ENCODE assay signal across 9 cellular contexts in the genomic region with DNA sequence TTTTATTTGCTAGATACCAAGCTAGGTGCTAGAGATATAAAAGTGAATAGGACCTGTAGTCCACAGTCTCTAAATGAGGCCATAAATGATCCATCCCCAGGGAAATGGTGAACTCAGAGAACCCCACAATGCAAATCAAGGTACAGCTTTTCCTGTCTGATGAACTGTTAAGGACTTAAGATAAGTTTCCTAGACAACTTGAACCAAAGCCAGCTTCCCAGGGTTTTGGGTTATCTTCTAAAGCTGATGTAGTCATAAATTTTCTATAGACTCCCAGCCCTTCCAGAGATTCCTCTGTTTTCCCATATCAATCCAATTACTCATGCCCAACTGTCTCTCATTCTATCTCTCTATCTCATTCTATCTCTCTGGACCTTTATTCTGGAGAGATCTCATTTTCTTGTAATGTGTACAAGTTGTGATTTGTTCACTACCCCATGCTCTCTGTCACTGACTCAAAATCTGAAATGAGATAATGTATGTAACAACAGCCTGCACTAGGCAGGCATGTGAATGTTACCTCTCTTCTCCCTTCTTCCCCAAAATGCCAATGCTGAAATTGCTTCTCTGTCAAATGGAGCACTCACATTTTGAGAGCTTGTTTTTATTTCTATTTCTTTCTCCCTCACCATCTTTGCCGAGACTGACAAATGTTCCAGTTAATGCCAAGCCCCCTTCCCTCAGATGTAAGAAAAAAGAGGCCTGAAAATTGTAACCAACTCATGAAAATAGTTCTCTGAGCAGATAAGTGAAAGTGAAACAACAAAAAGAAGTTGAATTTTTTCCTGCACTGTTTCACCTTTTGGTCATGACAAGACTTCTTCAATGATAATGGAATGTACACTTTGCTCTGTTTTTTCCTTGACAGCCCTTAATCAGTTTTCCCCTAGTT.
A peak's percentile ranks its signal among the peaks of the same experiment; 100 is the strongest.
DNase-seq lines count a peak whose midpoint lies in the region; ATAC-seq and TF ChIP-seq lines count a peak whose summit lies in the region.
"Had no signal": no experiment of that assay in that cellular context is flagged by ENCODE, and none has a peak within 500 bp of the region (broad histone marks: within the 10 kb centered on the region; RNA-seq: fewer than 3 reads in every experiment).

No MANE protein-coding gene starts in this region.

- intact Hi-C loops in left lung (cut with DNase I) = no loop called here
- intact Hi-C loops in heart left ventricle (cut with DNase I) = no loop called here

- TF ChIP-seq POLR2A in heart left ventricle (IDR thresholded peaks at IDR 0.05) = no peak

- POLR2A ChIA-PET in RWPE1 (lab: Yijun Ruan, JAX; ENCODE audit: low non-redundant PET) = no interaction called here

- H3K36me3 ChIP-seq in left lung (no peaks in the 10 kb centered on the region), H7 (replicated peaks; ENCODE audit: control insufficient read depth, insufficient read depth, low read length) (no peaks in the 10 kb centered on the region), heart left ventricle (no peaks in the 10 kb centered on the region)

- DNase-seq in left lung (no peak), foreskin fibroblast (no peak), RWPE1 (ENCODE audit: low spot score) (no peak), H7 (no peak), heart left ventricle (no peak)

- H3K27me3 ChIP-seq in left lung = no peaks in the 10 kb centered on the region
- no peaks in the 10 kb centered on the region for H3K27me3 ChIP-seq in H7 (ENCODE audit: control insufficient read depth, insufficient read depth, low read length)
- H3K27me3 ChIP-seq in heart left ventricle = no peaks in the 10 kb centered on the region

- no peak for TF ChIP-seq CTCF in left lung (IDR thresholded peaks at IDR 0.05)
- TF ChIP-seq CTCF in foreskin fibroblast (IDR thresholded peaks at IDR 0.05; ENCODE audit: low read depth, low read length) = no peak
- TF ChIP-seq CTCF in RWPE1 (conservative IDR thresholded peaks at IDR 0.05; ENCODE audit: low read depth) = no peak
- TF ChIP-seq CTCF in heart left ventricle (IDR thresholded peaks at IDR 0.05) = no peak

- no peak overlapping the region for H3K4me3 ChIP-seq in left lung
- H3K4me3 ChIP-seq in foreskin fibroblast (ENCODE audit: low read depth in 1 of 2, low read length in 2 of 2) = no peak overlapping the region
- H3K4me3 ChIP-seq in H7 (ENCODE audit: insufficient read depth, low read depth, low read length) = no peak overlapping the region
- no peak overlapping the region for H3K4me3 ChIP-seq in heart left ventricle

- peak; percentile 50 for ATAC-seq in GM18508 (IDR thresholded peaks at IDR 0.05; ENCODE audit: insufficient read depth, unreplicated experiment)
- ATAC-seq in GM21423 (IDR thresholded peaks at IDR 0.05; ENCODE audit: unreplicated experiment) = peak; percentile 51
- ATAC-seq in HG03469 (IDR thresholded peaks at IDR 0.05; ENCODE audit: unreplicated experiment) = peak; percentile 52
- ATAC-seq in left lung = peak; percentile 14
- ATAC-seq in heart left ventricle = no peak

- 32 to 43% (median 42%) methylated on average over 1 of the region's 1 CpG for WGBS in heart left ventricle, 4 donors

- H3K27ac ChIP-seq in left lung (no peak overlapping the region), RWPE1 (no peak overlapping the region), heart left ventricle (peak overlapping the region in 6 of 12 donors; percentile 5 to 49 (median 24))
- H3K27ac ChIP-seq: VCaP had no signal

- no peaks in the 10 kb centered on the region for H3K9me3 ChIP-seq in left lung
- no peaks in the 10 kb centered on the region for H3K9me3 ChIP-seq in heart left ventricle

- H3K4me1 ChIP-seq in left lung (no peaks in the 10 kb centered on the region), heart left ventricle (peaks cover 0 to 19% (median 11%) of the 10 kb centered on the region in 12 donors)

- CTCF ChIA-PET in RWPE1 (lab: Yijun Ruan, JAX) = no interaction called here

Comparison
In these comparisons a context has a peak if more than half of its experiments do, and no peak if none do; other contexts are left out.
1. ATAC-seq: peak in GM18508 (single experiment), GM21423 (single experiment), HG03469 (single experiment) and left lung (single experiment); none in heart left ventricle (0 of 4).